8 cellular contexts compared by ENCODE assay signal in genomic region chr22:36816635-36817428, GRCh38. TPM values are rescaled to one million over a fixed set of nuclear protein-coding genes. Genes with fewer than 3 reads are reported as not detected.
DNase-seq lines count a peak whose midpoint lies in the region; ATAC-seq, FAIRE-seq and TF ChIP-seq lines count a peak whose summit lies in the region.

TSS of gene PVALB (minus strand) at chr22:36817035. CDS start at chr22:36817005, 30 bp downstream.

- in situ Hi-C loops in brain microvascular endothelial cell (cut with HindIII; ENCODE audit: low pct_ligation_motif_present, low sequenced_read_pairs) = no loop called here
- in situ Hi-C loops in HepG2 (cut with HindIII; ENCODE audit: extremely low pct_ligation_motif_present, low pct_unique_long_range_greater_than_20kb) = no loop called here

- POLR2A ChIA-PET in HepG2 (lab: Yijun Ruan, JAX) = no interaction called here

- peak; percentile 85 for ATAC-seq in Right ventricle myocardium inferior
- ATAC-seq in HepG2 = peak; percentile 91
- no peak for ATAC-seq in HG02884 (IDR thresholded peaks at IDR 0.05; ENCODE audit: unreplicated experiment)
- ATAC-seq in GM21360 (IDR thresholded peaks at IDR 0.05; ENCODE audit: unreplicated experiment) = no peak
- no peak for ATAC-seq in HG02623 (IDR thresholded peaks at IDR 0.05; ENCODE audit: unreplicated experiment)

- DNase-seq in Right ventricle myocardium inferior (ENCODE audit: missing footprints) = no peak
- DNase-seq in cardiac septum (ENCODE audit: low spot score) = no peak
- DNase-seq in brain microvascular endothelial cell = peak; percentile 2
- DNase-seq in HepG2 (ENCODE audit: low spot score) = no peak
- peak; percentile 81 for DNase-seq in urothelium cell line (ENCODE audit: low spot score)

- CTCF ChIA-PET in HepG2 (lab: Yijun Ruan, JAX; ENCODE audit: low intra/inter-chr PET ratio, low total read pairs) = no interaction called here

- no TSS peak for BruUV-seq in HepG2 (replicated peaks; lab: Mats Ljungman, UMichigan)

- H3K9me3 ChIP-seq in HepG2 (ENCODE audit: low read length) = no peaks in the 10 kb centered on the region

- intact Hi-C loops in Right ventricle myocardium inferior (cut with DNase I) (no loop called here), cardiac septum (cut with DNase I) (no loop called here), HepG2 (cut with micrococcal nuclease; ENCODE audit: unreplicated experiment) (no loop called here)

- TF ChIP-seq EP300 in HepG2 (IDR thresholded peaks at IDR 0.05; ENCODE audit: low read depth in 2 of 2, low read length in 2 of 2) (no peak), HepG2 (CRISPR knock-in tag; IDR thresholded peaks at IDR 0.05; ENCODE audit: borderline replicate concordance) (no peak)

- TF ChIP-seq POLR2A in HepG2 (IDR thresholded peaks at IDR 0.05; ENCODE audit: insufficient read depth in 1 of 2, low read depth in 2 of 2, low read length in 2 of 2) = no peak

- H3K36me3 ChIP-seq in brain microvascular endothelial cell (replicated peaks) = no peaks in the 10 kb centered on the region
- H3K36me3 ChIP-seq in HepG2 (replicated peaks in 1 of 2; ENCODE audit: control insufficient read depth in 1 of 2, insufficient read depth in 2 of 2, low read length in 2 of 2) = no peaks in the 10 kb centered on the region

- no peak within 1 kb of the TSS for H3K4me3 ChIP-seq in brain microvascular endothelial cell (ENCODE audit: low read depth, low read length)
- no peak within 1 kb of the TSS for H3K4me3 ChIP-seq in HepG2 (replicated peaks in 1 of 3; ENCODE audit: insufficient read depth in 1 of 3, low read depth in 2 of 3, low read length in 3 of 3)

- FAIRE-seq in HepG2 (lab: Jason Lieb, UNC) (no peak), urothelium cell line (lab: Jason Lieb, UNC) (peak; percentile 79)

- H3K27me3 ChIP-seq in brain microvascular endothelial cell (replicated peaks) (peaks cover 59% of the 10 kb centered on the region), HepG2 (ENCODE audit: control insufficient read depth in 1 of 2, insufficient read depth in 2 of 2, low read length in 2 of 2) (peaks cover 5 to 69% of the 10 kb centered on the region in 2 experiments; a peak in 4 of 5 replicates)

- TF ChIP-seq CTCF in brain microvascular endothelial cell (IDR thresholded peaks at IDR 0.05; ENCODE audit: low read depth, low read length, missing control alignments) (no peak), HepG2 (CRISPR knock-in tag; IDR thresholded peaks at IDR 0.05) (no peak)

- no peak within 1 kb of the TSS for H2AFZ ChIP-seq in HepG2 (ENCODE audit: low read length)

- 0 out of 2 replicates have a peak, but pooled peaks have one; percentile 17 for TF ChIP-seq RAD21 in HepG2 (CRISPR knock-in tag; IDR thresholded peaks at IDR 0.05)

- H3K4me2 ChIP-seq in HepG2 (ENCODE audit: low read depth, low read length) = 0 out of 2 replicates have a peak within 1 kb of the TSS, but pooled peaks have one; percentile 8

- no peaks in the 10 kb centered on the region for H3K4me1 ChIP-seq in HepG2 (ENCODE audit: insufficient read depth, low read length)

- H3K27ac ChIP-seq in brain microvascular endothelial cell (no peak within 1 kb of the TSS), HepG2 (ENCODE audit: extremely low read length, insufficient read depth, low read length) (no peak within 1 kb of the TSS)

- 27% methylated on average over 22 of the region's 74 CpGs for WGBS in HepG2 (ENCODE audit: low lambda C conversion rate)

- no peaks in the 10 kb centered on the region for H4K20me1 ChIP-seq in HepG2 (ENCODE audit: insufficient read depth, low read length)

- H3K79me2 ChIP-seq in HepG2 (ENCODE audit: insufficient read depth, low read length) = no peaks in the 10 kb centered on the region

- no peak within 1 kb of the TSS for H3K9ac ChIP-seq in HepG2 (ENCODE audit: insufficient read depth, low read depth, low read length)

TF ChIP-seq in HepG2, 621 proteins besides CTCF, POLR2A, EP300 and RAD21 (continues in another document):
- TF ChIP-seq CSRNP2 (CRISPR knock-in tag; conservative IDR thresholded peaks at IDR 0.05; ENCODE audit: low read depth) = no peak
- no peak for TF ChIP-seq ZNF564 (CRISPR knock-in tag; IDR thresholded peaks at IDR 0.05)
- no peak for TF ChIP-seq TAF15 (IDR thresholded peaks at IDR 0.05; ENCODE audit: low read depth, low read length, poor library complexity, severe bottlenecking)
- TF ChIP-seq DNMT1 (CRISPR knock-in tag; IDR thresholded peaks at IDR 0.05) = no peak
- peak; percentile 14; the same call in 1 of the 2 replicates for TF ChIP-seq ZNF687 (CRISPR knock-in tag; IDR thresholded peaks at IDR 0.05)
- no peak for TF ChIP-seq ZFP1 (CRISPR knock-in tag; IDR thresholded peaks at IDR 0.05)
- no peak for TF ChIP-seq ZNF275 (CRISPR knock-in tag; IDR thresholded peaks at IDR 0.05; ENCODE audit: borderline replicate concordance)

RNA-seq across cellular contexts. Expression of gene PVALB, which starts in this region (rescaled TPM):
- not detected for total RNA-seq in Right ventricle myocardium inferior
- total RNA-seq in cardiac septum = not detected
- total RNA-seq in HepG2 (2016; rRNA removed; fragmentation: Illumina TruSeq; extraction: Trizol) = not detected in 2 replicates
- not detected in 2 replicates for total RNA-seq in HepG2 (2016; cell fraction: cytosol; rRNA removed; fragmentation: Illumina TruSeq; extraction: Trizol; ENCODE audit: low read depth)
- not detected in 2 replicates for total RNA-seq in HepG2 (2016; cell fraction: insoluble cytoplasmic fraction; rRNA removed; fragmentation: Illumina TruSeq; extraction: Trizol)
- not detected in 2 replicates for total RNA-seq in HepG2 (2016; cell fraction: membrane; rRNA removed; fragmentation: Illumina TruSeq; extraction: Trizol)
- not detected in 2 replicates for total RNA-seq in HepG2 (2016; cell fraction: nucleus; rRNA removed; fragmentation: Illumina TruSeq; extraction: Trizol)
- polyA plus RNA-seq in HepG2 (2011; rRNA removed) = not detected in 2 replicates
- polyA plus RNA-seq in HepG2 (2011; cell fraction: cytosol; rRNA removed) = not detected in 2 replicates
- not detected in 2 replicates for polyA plus RNA-seq in HepG2 (2011; cell fraction: nucleus; rRNA removed)
- not detected in 2 replicates for polyA plus RNA-seq in HepG2 (2012)
- polyA plus RNA-seq in HepG2 (2016; cell fraction: cytosol; fragmentation: Illumina TruSeq; extraction: Trizol; ENCODE audit: low read depth) = not detected in 2 replicates
- polyA plus RNA-seq in HepG2 (2016; cell fraction: insoluble cytoplasmic fraction; fragmentation: Illumina TruSeq; extraction: Trizol; ENCODE audit: low read depth) = not detected in 2 replicates
- not detected in 2 replicates for polyA plus RNA-seq in HepG2 (2016; cell fraction: membrane; fragmentation: Illumina TruSeq; extraction: Trizol; ENCODE audit: low read depth)
- not detected in 2 replicates for polyA plus RNA-seq in HepG2 (2016; cell fraction: nucleus; fragmentation: Illumina TruSeq; extraction: Trizol; ENCODE audit: insufficient read depth, low read depth)
- not detected in 2 replicates for polyA minus RNA-seq in HepG2 (2011; rRNA and poly(A)+ RNA removed; ENCODE audit: low replicate concordance)
- not detected in 2 replicates for polyA minus RNA-seq in HepG2 (2011; cell fraction: cytosol; rRNA and poly(A)+ RNA removed)
- not detected in 2 replicates for polyA minus RNA-seq in HepG2 (2011; cell fraction: nucleus; rRNA and poly(A)+ RNA removed)

Comparison
In these comparisons a context has a peak if more than half of its experiments do, and no peak if none do; other contexts are left out.
1. Peak in ATAC-seq in Right ventricle myocardium inferior; RNA of the gene not detected or under 1 TPM.
2. Peak in ATAC-seq and H3K4me2 ChIP-seq in HepG2; RNA of the gene not detected or under 1 TPM.
3. DNase-seq: peak in brain microvascular endothelial cell (single experiment) and urothelium cell line (single experiment); none in Right ventricle myocardium inferior (single experiment), cardiac septum (single experiment) and HepG2 (single experiment).